In the genomic region with DNA sequence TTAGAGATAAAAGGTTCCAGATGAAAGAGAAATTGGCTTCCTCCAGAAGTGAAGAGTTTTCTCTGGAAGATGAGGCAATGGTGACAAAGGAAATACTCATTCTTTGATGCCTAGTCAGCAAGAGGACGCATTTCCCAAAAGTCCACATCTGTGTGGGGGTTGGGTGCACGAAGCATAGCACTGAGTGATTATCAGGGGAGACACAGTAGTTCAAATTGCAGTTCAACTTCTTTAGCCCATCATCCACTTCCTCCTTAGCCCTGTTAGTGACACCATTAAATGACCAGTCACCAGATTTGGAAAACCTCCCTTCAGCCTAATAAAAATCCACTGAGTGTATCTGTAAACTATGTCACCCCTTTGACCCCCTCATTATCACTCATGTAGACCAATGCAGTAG, we compare ENCODE assay signal across 1 cellular context.
TF ChIP-seq lines count a peak whose summit lies in the region.

No MANE protein-coding gene starts in this region.

TF ChIP-seq in HCT116, 20 proteins besides CTCF, POLR2A, EP300 and RAD21 (continued from another document):
- TF ChIP-seq, protein P1, sequence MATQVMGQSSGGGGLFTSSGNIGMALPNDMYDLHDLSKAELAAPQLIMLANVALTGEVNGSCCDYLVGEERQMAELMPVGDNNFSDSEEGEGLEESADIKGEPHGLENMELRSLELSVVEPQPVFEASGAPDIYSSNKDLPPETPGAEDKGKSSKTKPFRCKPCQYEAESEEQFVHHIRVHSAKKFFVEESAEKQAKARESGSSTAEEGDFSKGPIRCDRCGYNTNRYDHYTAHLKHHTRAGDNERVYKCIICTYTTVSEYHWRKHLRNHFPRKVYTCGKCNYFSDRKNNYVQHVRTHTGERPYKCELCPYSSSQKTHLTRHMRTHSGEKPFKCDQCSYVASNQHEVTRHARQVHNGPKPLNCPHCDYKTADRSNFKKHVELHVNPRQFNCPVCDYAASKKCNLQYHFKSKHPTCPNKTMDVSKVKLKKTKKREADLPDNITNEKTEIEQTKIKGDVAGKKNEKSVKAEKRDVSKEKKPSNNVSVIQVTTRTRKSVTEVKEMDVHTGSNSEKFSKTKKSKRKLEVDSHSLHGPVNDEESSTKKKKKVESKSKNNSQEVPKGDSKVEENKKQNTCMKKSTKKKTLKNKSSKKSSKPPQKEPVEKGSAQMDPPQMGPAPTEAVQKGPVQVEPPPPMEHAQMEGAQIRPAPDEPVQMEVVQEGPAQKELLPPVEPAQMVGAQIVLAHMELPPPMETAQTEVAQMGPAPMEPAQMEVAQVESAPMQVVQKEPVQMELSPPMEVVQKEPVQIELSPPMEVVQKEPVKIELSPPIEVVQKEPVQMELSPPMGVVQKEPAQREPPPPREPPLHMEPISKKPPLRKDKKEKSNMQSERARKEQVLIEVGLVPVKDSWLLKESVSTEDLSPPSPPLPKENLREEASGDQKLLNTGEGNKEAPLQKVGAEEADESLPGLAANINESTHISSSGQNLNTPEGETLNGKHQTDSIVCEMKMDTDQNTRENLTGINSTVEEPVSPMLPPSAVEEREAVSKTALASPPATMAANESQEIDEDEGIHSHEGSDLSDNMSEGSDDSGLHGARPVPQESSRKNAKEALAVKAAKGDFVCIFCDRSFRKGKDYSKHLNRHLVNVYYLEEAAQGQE (IDR thresholded peaks at IDR 0.05; ENCODE audit: low read depth) = no peak
- no peak for TF ChIP-seq ELF1 (IDR thresholded peaks at IDR 0.05; ENCODE audit: borderline replicate concordance, low read depth)
- TF ChIP-seq ZNF274 (IDR thresholded peaks at IDR 0.05; ENCODE audit: low read depth, low read length) = no peak
- TF ChIP-seq EGR1 (IDR thresholded peaks at IDR 0.05; ENCODE audit: low read depth) = no peak
- TF ChIP-seq EZH2 (IDR thresholded peaks at IDR 0.05) = no peak
- no peak for TF ChIP-seq ZFX (IDR thresholded peaks at IDR 0.05)
- TF ChIP-seq, protein P2, sequence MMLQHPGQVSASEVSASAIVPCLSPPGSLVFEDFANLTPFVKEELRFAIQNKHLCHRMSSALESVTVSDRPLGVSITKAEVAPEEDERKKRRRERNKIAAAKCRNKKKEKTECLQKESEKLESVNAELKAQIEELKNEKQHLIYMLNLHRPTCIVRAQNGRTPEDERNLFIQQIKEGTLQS (IDR thresholded peaks at IDR 0.05) = no peak
- TF ChIP-seq, protein P3, sequence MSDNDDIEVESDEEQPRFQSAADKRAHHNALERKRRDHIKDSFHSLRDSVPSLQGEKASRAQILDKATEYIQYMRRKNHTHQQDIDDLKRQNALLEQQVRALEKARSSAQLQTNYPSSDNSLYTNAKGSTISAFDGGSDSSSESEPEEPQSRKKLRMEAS (IDR thresholded peaks at IDR 0.05) = no peak
- no peak for TF ChIP-seq SRF (IDR thresholded peaks at IDR 0.05; ENCODE audit: low read depth)
- no peak for TF ChIP-seq EZH2phosphoT487 (IDR thresholded peaks at IDR 0.05; ENCODE audit: borderline replicate concordance)
- no peak for TF ChIP-seq YY1 (IDR thresholded peaks at IDR 0.05; ENCODE audit: extremely low read depth, insufficient replicate concordance, low read depth, low read length)
- no peak for TF ChIP-seq JUND (IDR thresholded peaks at IDR 0.05)
- no peak for TF ChIP-seq FOSL1 (IDR thresholded peaks at IDR 0.05; ENCODE audit: low read depth)
